In the genomic region with DNA sequence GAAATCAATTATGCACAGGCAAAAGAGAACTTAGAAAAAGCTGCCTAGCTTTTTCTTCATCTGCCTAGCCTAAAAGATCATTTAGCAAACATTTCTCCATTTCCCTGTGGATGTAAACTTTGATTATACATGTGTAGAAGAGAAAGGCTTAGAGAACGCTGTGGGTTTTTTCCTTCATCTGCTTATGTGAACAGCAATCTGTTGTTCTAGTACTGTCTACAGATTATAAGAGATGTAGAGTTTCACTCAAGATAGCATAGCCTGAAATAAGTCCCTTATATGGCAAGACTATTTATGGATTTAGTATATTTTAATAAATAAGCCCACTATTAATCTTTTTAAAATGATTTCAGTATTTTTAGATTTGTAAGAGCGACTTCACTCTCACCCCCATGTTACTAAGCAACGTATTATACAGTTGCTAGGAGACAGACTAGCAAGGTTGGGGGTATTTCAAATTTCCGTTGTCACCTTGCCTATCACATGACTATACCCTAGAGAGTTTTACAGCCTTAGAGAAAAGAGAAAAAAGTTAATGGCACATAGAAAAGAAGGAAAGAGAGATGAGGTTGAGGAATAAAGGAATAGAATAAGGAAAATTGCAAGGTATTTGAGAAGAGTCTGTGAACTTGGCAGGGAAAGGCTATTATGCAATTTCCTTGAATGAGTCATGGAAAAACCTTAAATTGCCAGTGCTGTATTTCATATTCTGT, we compare ENCODE assay signal across 8 cellular contexts. TPM values are rescaled to one million over a fixed set of nuclear protein-coding genes. Genes with fewer than 3 reads are reported as not detected.
DNase-seq lines count a peak whose midpoint lies in the region; ATAC-seq, FAIRE-seq and TF ChIP-seq lines count a peak whose summit lies in the region.

No MANE protein-coding gene starts in this region.

- H3K4me3 ChIP-seq in DOHH2 (ENCODE audit: low read length) (peak overlapping the region; percentile 43), left lung (no peak overlapping the region)

- H3K9me3 ChIP-seq in DOHH2 (ENCODE audit: control insufficient read depth, insufficient read depth, low read length) (no peaks in the 10 kb centered on the region), left lung (no peaks in the 10 kb centered on the region)

- peak; percentile 72 for FAIRE-seq in RCC 7860 (lab: Jason Lieb, UNC)

- H3K4me2 ChIP-seq in DOHH2 (ENCODE audit: low read length), result peak overlapping the region; percentile 69

- peak; percentile 84 for DNase-seq in M059J (ENCODE audit: low read depth)
- peak; percentile 53 for DNase-seq in RCC 7860 (ENCODE audit: low spot score)
- no peak for DNase-seq in left lung
- peak; percentile 81 for DNase-seq in superior temporal gyrus (ENCODE audit: extremely low spot score)

- H3K4me1 ChIP-seq in DOHH2 (ENCODE audit: control insufficient read depth, low read length), result peaks cover 18% of the 10 kb centered on the region
- peaks cover 5 to 45% of the 10 kb centered on the region in 2 donors for H3K4me1 ChIP-seq in left lung

- no peaks in the 10 kb centered on the region for H3K9me2 ChIP-seq in DOHH2 (replicated peaks; ENCODE audit: control insufficient read depth, low read length)

- no peaks in the 10 kb centered on the region for H4K20me1 ChIP-seq in DOHH2 (ENCODE audit: control insufficient read depth, insufficient read depth, low read depth, low read length)

- intact Hi-C loops in left lung (cut with DNase I), result no loop called here

- ATAC-seq in left lung, result peak; percentile 85
- ATAC-seq in GM18861 (IDR thresholded peaks at IDR 0.05; ENCODE audit: unreplicated experiment), result no peak
- ATAC-seq in GM18873 (IDR thresholded peaks at IDR 0.05; ENCODE audit: low FRiP score, unreplicated experiment), result no peak

- H3K36me3 ChIP-seq in DOHH2 (ENCODE audit: control insufficient read depth, low read length), result no peaks in the 10 kb centered on the region
- no peaks in the 10 kb centered on the region for H3K36me3 ChIP-seq in left lung

- no peaks in the 10 kb centered on the region for H3F3A ChIP-seq in DOHH2 (ENCODE audit: control insufficient read depth, insufficient read depth)

- H3K27ac ChIP-seq in DOHH2 (ENCODE audit: low read depth, low read length), result no peak overlapping the region
- H3K27ac ChIP-seq in cingulate gyrus (ENCODE audit: low read depth, low read length), result peak overlapping the region; percentile 50
- H3K27ac ChIP-seq in left lung, result peak overlapping the region; percentile 79 to 86

- H3K79me2 ChIP-seq in DOHH2 (ENCODE audit: control insufficient read depth, low read length), result no peaks in the 10 kb centered on the region

- H3K27me3 ChIP-seq in DOHH2 (ENCODE audit: control insufficient read depth, low read length) (no peaks in the 10 kb centered on the region), left lung (no peaks in the 10 kb centered on the region)

- TF ChIP-seq CTCF in DOHH2 (IDR thresholded peaks at IDR 0.05; ENCODE audit: low read depth, low read length, poor library complexity, severe bottlenecking) (no peak), left lung (IDR thresholded peaks at IDR 0.05) (no peak)

RNA-seq across cellular contexts. Expression of a gene that starts 12.2 kb away (rescaled TPM):
- 415 and 467 TPM in 2 replicates for total RNA-seq in M059J (2014; rRNA removed; shearing (Covaris generic))
- total RNA-seq in left lung, result 100 to 1,000 TPM; 205 to 235 TPM

Comparison
In these comparisons a context has a peak if more than half of its experiments do, and no peak if none do; other contexts are left out.
1. DNase-seq: peak in M059J (single experiment), RCC 7860 (single experiment) and superior temporal gyrus (single experiment); none in left lung (0 of 2).